In genomic region chr19:18917593-18917992, GRCh38 we compare ENCODE assay signal across 8 cellular contexts. TPM values are rescaled to one million over a fixed set of nuclear protein-coding genes. Genes with fewer than 3 reads are reported as not detected.
A peak's percentile ranks its signal among the peaks of the same experiment; 100 is the strongest.
DNase-seq lines count a peak whose midpoint lies in the region; ATAC-seq, FAIRE-seq and TF ChIP-seq lines count a peak whose summit lies in the region.
"Not testable (repeated sequence)": the region's sequence is repeated elsewhere in the genome, so short reads cannot be mapped to it uniquely, and the experiment has no call there.

No MANE protein-coding gene starts in this region.

- H3K9me3 Mint-ChIP-seq in activated CD8-positive, alpha-beta T cell treated with anti-CD3 and anti-CD28 coated beads, Interleukin-2, amount 10 ng/mL, durations not matched to agents 7 days and 5 days (ENCODE audit: insufficient read depth); astrocyte (ENCODE audit: unreplicated experiment); natural killer cell; stimulated activated naive CD8-positive, alpha-beta T cell treated with anti-CD3 and anti-CD28 coated beads, Interleukin-15, Interleukin-2, amounts not matched to agents 100 ng/mL and 50 ng/mL, for 24 hours: not testable (repeated sequence)

- H3K9me3 ChIP-seq in PC-9 (ENCODE audit: insufficient read depth, low read depth); astrocyte (ENCODE audit: insufficient read depth, low read depth, low read length): not testable (repeated sequence)

- not testable (repeated sequence) for H3K9me2 ChIP-seq in PC-9 (ENCODE audit: insufficient read depth)

- peak overlapping the region; percentile 64 for H3K4me3 Mint-ChIP-seq in activated CD8-positive, alpha-beta T cell treated with anti-CD3 and anti-CD28 coated beads, Interleukin-2, amount 10 ng/mL, durations not matched to agents 7 days and 5 days
- H3K4me3 Mint-ChIP-seq in astrocyte (ENCODE audit: unreplicated experiment) (peak overlapping the region; percentile 90), natural killer cell (peak overlapping the region; percentile 59)
- peak overlapping the region; percentile 61 for H3K4me3 Mint-ChIP-seq in stimulated activated naive CD8-positive, alpha-beta T cell treated with anti-CD3 and anti-CD28 coated beads, Interleukin-15, Interleukin-2, amounts not matched to agents 100 ng/mL and 50 ng/mL, for 24 hours

- peak overlapping the region; percentile 80 for H3K27ac ChIP-seq in C4-2B
- not testable (repeated sequence) for H3K27ac ChIP-seq in PC-9; astrocyte (ENCODE audit: low read depth, low read length)

- peak overlapping the region; percentile 10 for H3K9ac ChIP-seq in astrocyte (ENCODE audit: low read length)

- TF ChIP-seq CTCF in C4-2B (conservative IDR thresholded peaks at IDR 0.05); HFF-Myc (IDR thresholded peaks at IDR 0.05; ENCODE audit: low read depth, low read length, missing control alignments); PC-9 (conservative IDR thresholded peaks at IDR 0.05); astrocyte (IDR thresholded peaks at IDR 0.05; ENCODE audit: insufficient read depth, low read depth, low read length); fibroblast of the aortic adventitia (IDR thresholded peaks at IDR 0.05; ENCODE audit: insufficient read depth, low read length); natural killer cell (IDR thresholded peaks at IDR 0.05): not testable (repeated sequence)

- ATAC-seq in activated CD8-positive, alpha-beta T cell treated with anti-CD3 and anti-CD28 coated beads, Interleukin-2, amount 10 ng/mL, durations not matched to agents 7 days and 5 days; natural killer cell: not testable (repeated sequence)

- POLR2A ChIA-PET in PC-9 (lab: Charles Lee; ENCODE audit: unreplicated experiment) = interaction anchor here (0.7 kb wide), 1 partner anchor 476 kb away, joined by 3 read pairs; no protein-coding TSS in a partner anchor
- POLR2A ChIA-PET in activated CD8-positive, alpha-beta T cell treated with anti-CD3 and anti-CD28 coated beads, Interleukin-2, amount 10 ng/mL, durations not matched to agents 7 days and 5 days (lab: Charles Lee) = not testable (repeated sequence)

- not testable (repeated sequence) for H3F3A ChIP-seq in PC-9 (ENCODE audit: insufficient read depth, low read depth)

- CTCF ChIA-PET in PC-9 (lab: Charles Lee) = interaction anchor here (0.6 kb wide), 1 partner anchor 219 kb away, joined by 4 read pairs; no protein-coding TSS in a partner anchor
- CTCF ChIA-PET in activated CD8-positive, alpha-beta T cell treated with anti-CD3 and anti-CD28 coated beads, Interleukin-2, amount 10 ng/mL, durations not matched to agents 7 days and 5 days (lab: Charles Lee) = interaction anchor here (1.5 kb wide), 1 partner anchor 71 kb away, joined by 4 read pairs; no protein-coding TSS in a partner anchor

- H3K4me1 ChIP-seq in PC-9 (replicated peaks; ENCODE audit: insufficient read depth) (peaks cover 17% of the 10 kb centered on the region), astrocyte (ENCODE audit: insufficient read depth, low read length) (peaks cover 15% of the 10 kb centered on the region)

- H3K27ac Mint-ChIP-seq in activated CD8-positive, alpha-beta T cell treated with anti-CD3 and anti-CD28 coated beads, Interleukin-2, amount 10 ng/mL, durations not matched to agents 7 days and 5 days = peak overlapping the region; percentile 44
- H3K27ac Mint-ChIP-seq in astrocyte (ENCODE audit: unreplicated experiment) (peak overlapping the region; percentile 58), natural killer cell (peak overlapping the region; percentile 37 to 95)
- H3K27ac Mint-ChIP-seq in stimulated activated naive CD8-positive, alpha-beta T cell treated with anti-CD3 and anti-CD28 coated beads, Interleukin-15, Interleukin-2, amounts not matched to agents 100 ng/mL and 50 ng/mL, for 24 hours = peak overlapping the region; percentile 80

- DNase-seq in HFF-Myc (ENCODE audit: extremely low read depth, low read depth); PC-9; activated CD8-positive, alpha-beta T cell treated with anti-CD3 and anti-CD28 coated beads, Interleukin-2, amount 10 ng/mL, durations not matched to agents 7 days and 5 days; astrocyte (ENCODE audit: low read depth); fibroblast of the aortic adventitia (ENCODE audit: low read depth); natural killer cell: not testable (repeated sequence)

- peaks cover 25% of the 10 kb centered on the region for H3K36me3 Mint-ChIP-seq in activated CD8-positive, alpha-beta T cell treated with anti-CD3 and anti-CD28 coated beads, Interleukin-2, amount 10 ng/mL, durations not matched to agents 7 days and 5 days (ENCODE audit: low read depth)
- peaks cover 10% of the 10 kb centered on the region for H3K36me3 Mint-ChIP-seq in astrocyte (ENCODE audit: low read depth, unreplicated experiment)
- not testable (repeated sequence) for H3K36me3 Mint-ChIP-seq in natural killer cell
- H3K36me3 Mint-ChIP-seq in stimulated activated naive CD8-positive, alpha-beta T cell treated with anti-CD3 and anti-CD28 coated beads, Interleukin-15, Interleukin-2, amounts not matched to agents 100 ng/mL and 50 ng/mL, for 24 hours (ENCODE audit: low read depth) = peaks cover 28% of the 10 kb centered on the region

- H3K4me3 ChIP-seq in HFF-Myc (replicated peaks; ENCODE audit: low read depth, low read length) (peak overlapping the region; percentile 97), PC-9 (peak overlapping the region; percentile 72; the same call in 1 of the 2 replicates), fibroblast of the aortic adventitia (ENCODE audit: low read depth, low read length) (peak overlapping the region; percentile 78)
- H3K4me3 ChIP-seq in astrocyte (ENCODE audit: insufficient read depth, low read depth, low read length) = not testable (repeated sequence)

- not testable (repeated sequence) for H3K27me3 Mint-ChIP-seq in activated CD8-positive, alpha-beta T cell treated with anti-CD3 and anti-CD28 coated beads, Interleukin-2, amount 10 ng/mL, durations not matched to agents 7 days and 5 days (ENCODE audit: low read depth); astrocyte (ENCODE audit: low read depth, unreplicated experiment); natural killer cell (ENCODE audit: low read depth in 2 of 2); stimulated activated naive CD8-positive, alpha-beta T cell treated with anti-CD3 and anti-CD28 coated beads, Interleukin-15, Interleukin-2, amounts not matched to agents 100 ng/mL and 50 ng/mL, for 24 hours

- H3K36me3 ChIP-seq in PC-9 (ENCODE audit: low read depth); astrocyte (ENCODE audit: insufficient read depth, low read length): not testable (repeated sequence)

- H4K20me1 ChIP-seq in PC-9 (ENCODE audit: insufficient read depth) (peaks cover 52% of the 10 kb centered on the region), astrocyte (ENCODE audit: insufficient read depth, low read length) (peaks cover 73% of the 10 kb centered on the region)

- H3K79me2 ChIP-seq in PC-9 (ENCODE audit: low read depth) (peaks cover 85% of the 10 kb centered on the region), astrocyte (ENCODE audit: insufficient read depth, low read length) (peaks cover 94% of the 10 kb centered on the region)

- H3K4me2 ChIP-seq in PC-9 (peak overlapping the region; percentile 79), astrocyte (ENCODE audit: low read length) (peak overlapping the region; percentile 96)

- H2AFZ ChIP-seq in PC-9; astrocyte (ENCODE audit: low read depth, low read length): not testable (repeated sequence)

- H3K27me3 ChIP-seq in PC-9 (ENCODE audit: insufficient read depth, low read depth); astrocyte (ENCODE audit: insufficient read depth, low read length): not testable (repeated sequence)

- FAIRE-seq in astrocyte (lab: Jason Lieb, UNC) = not testable (repeated sequence)

- BruUV-seq in PC-9 (replicated peaks; lab: Mats Ljungman, UMichigan) = not testable (repeated sequence)

- H3K4me1 Mint-ChIP-seq in activated CD8-positive, alpha-beta T cell treated with anti-CD3 and anti-CD28 coated beads, Interleukin-2, amount 10 ng/mL, durations not matched to agents 7 days and 5 days (ENCODE audit: low read depth) = peaks cover 29% of the 10 kb centered on the region
- H3K4me1 Mint-ChIP-seq in astrocyte (ENCODE audit: low read depth, unreplicated experiment) (peaks cover 11% of the 10 kb centered on the region), natural killer cell (peaks cover 31 to 46% of the 10 kb centered on the region in 2 donors)
- H3K4me1 Mint-ChIP-seq in stimulated activated naive CD8-positive, alpha-beta T cell treated with anti-CD3 and anti-CD28 coated beads, Interleukin-15, Interleukin-2, amounts not matched to agents 100 ng/mL and 50 ng/mL, for 24 hours (ENCODE audit: low read depth) = peaks cover 56% of the 10 kb centered on the region

- intact Hi-C loops in PC-9 (cut with micrococcal nuclease; ENCODE audit: unreplicated experiment) = loop anchor here (10.0 kb wide), 2 partner anchors 343 to 443 kb away; partner anchors contain the start of gene UBA52
- intact Hi-C loops in natural killer cell (cut with micrococcal nuclease) = not testable (repeated sequence)

RNA-seq across cellular contexts. Expression of gene COPE, which starts 1.6 kb away (rescaled TPM):
- total RNA-seq in PC-9 (2021) (190 and 221 TPM in 2 replicates), astrocyte (265 and 298 TPM in 2 replicates), fibroblast of the aortic adventitia (ENCODE audit: low replicate concordance) (67.0 and 172 TPM in 2 replicates), natural killer cell (100 to 1,000 TPM; 204 to 228 (median 218) TPM)
- total RNA-seq in activated CD8-positive, alpha-beta T cell treated with anti-CD3 and anti-CD28 coated beads, Interleukin-2, amount 10 ng/mL, durations not matched to agents 7 days and 5 days = 100 to 1,000 TPM; 248 to 264 TPM

RNA-seq across cellular contexts. Expression of gene DDX49, which starts 1.9 kb away (rescaled TPM):
- 41.2 and 46.3 TPM in 2 replicates for total RNA-seq in PC-9 (2021)
- 10 to 100 TPM; 56.1 to 57.3 TPM for total RNA-seq in activated CD8-positive, alpha-beta T cell treated with anti-CD3 and anti-CD28 coated beads, Interleukin-2, amount 10 ng/mL, durations not matched to agents 7 days and 5 days
- total RNA-seq in astrocyte = 61.2 and 68.3 TPM in 2 replicates
- total RNA-seq in fibroblast of the aortic adventitia (ENCODE audit: low replicate concordance) = 30.8 and 42.1 TPM in 2 replicates
- 10 to 100 TPM; 59.3 to 66.9 (median 62.9) TPM for total RNA-seq in natural killer cell

RNA-seq across cellular contexts. Expression of gene CERS1, which starts 21.6 kb away (rescaled TPM):
- total RNA-seq in PC-9 (2021) = 2.7 and 4.9 TPM in 2 replicates
- total RNA-seq in activated CD8-positive, alpha-beta T cell treated with anti-CD3 and anti-CD28 coated beads, Interleukin-2, amount 10 ng/mL, durations not matched to agents 7 days and 5 days = not detected
- 4.9 and 6.8 TPM in 2 replicates for total RNA-seq in astrocyte
- 1.1 and 1.6 TPM in 2 replicates for total RNA-seq in fibroblast of the aortic adventitia (ENCODE audit: low replicate concordance)
- total RNA-seq in natural killer cell = not detected

RNA-seq across cellular contexts. Expression of gene HOMER3, which starts 23.4 kb away (rescaled TPM):
- total RNA-seq in PC-9 (2021) (55.7 and 62.5 TPM in 2 replicates), astrocyte (41.9 and 42.2 TPM in 2 replicates), fibroblast of the aortic adventitia (ENCODE audit: low replicate concordance) (68.7 and 131 TPM in 2 replicates), natural killer cell (1 to 10 TPM in 1 of 3 donors, under 1 TPM in 1, not detected in 1; 0.19 to 4.8 TPM)
- not detected for total RNA-seq in activated CD8-positive, alpha-beta T cell treated with anti-CD3 and anti-CD28 coated beads, Interleukin-2, amount 10 ng/mL, durations not matched to agents 7 days and 5 days
